In genomic region chr3:18987070-18987469, GRCh38 we compare ENCODE assay signal across 8 cellular contexts.
"Had no signal": no experiment of that assay in that cellular context is flagged by ENCODE, and none has a peak within 500 bp of the region (broad histone marks: within the 10 kb centered on the region; RNA-seq: fewer than 3 reads in every experiment).

No MANE protein-coding gene starts in this region.

- H3K36me3 ChIP-seq: HAP-1 had no signal

- H3K4me2 ChIP-seq: KMS-11 had no signal

- H3K27ac ChIP-seq: KMS-11 had no signal

- H3K4me3 Mint-ChIP-seq: HFFc6 had no signal

- H3K4me3 ChIP-seq: HAP-1 had no signal

- ATAC-seq: HCT116 had no signal

- H3K9ac ChIP-seq: KMS-11 had no signal

- H3K27ac Mint-ChIP-seq: HFFc6 had no signal

- DNase-seq: GOT3, H7, HFFc6, KBM-7 had no signal

- FAIRE-seq: HTR-8/SVneo had no signal

- H3K9me3 ChIP-seq: HAP-1 had no signal
